ENCODE assay signal across 7 cellular contexts in the genomic region with DNA sequence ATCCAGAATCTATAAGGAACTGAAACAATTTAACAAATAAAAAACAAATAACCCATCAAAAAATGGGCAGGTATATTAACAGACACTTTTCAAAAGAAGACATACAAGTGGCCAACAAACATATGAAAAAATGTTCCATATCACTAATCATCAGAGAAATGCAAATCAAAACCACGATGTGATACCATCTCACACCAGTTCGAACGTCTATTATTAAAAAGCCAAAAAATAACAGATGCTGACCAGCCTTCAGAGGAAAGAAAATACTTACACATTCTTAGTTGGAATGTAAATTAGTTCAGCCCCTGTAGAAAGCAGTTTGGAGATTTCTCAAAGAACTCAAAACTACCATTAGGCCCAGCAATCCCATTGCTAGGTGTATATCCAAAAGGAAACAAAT.
"Had no signal": no experiment of that assay in that cellular context is flagged by ENCODE, and none has a peak within 500 bp of the region (broad histone marks: within the 10 kb centered on the region; RNA-seq: fewer than 3 reads in every experiment).

No MANE protein-coding gene starts in this region.

- DNase-seq: GDM1, GF-D8 had no signal

- FAIRE-seq: G401.6, GM12891, GM12892, GM18507, GM19239 had no signal
